ENCODE assay signal across 30 cellular contexts in genomic region chr1:67997746-67998145, GRCh38. TPM values are rescaled to one million over a fixed set of nuclear protein-coding genes. Genes with fewer than 3 reads are reported as not detected.
"Had no signal": no experiment of that assay in that cellular context is flagged by ENCODE, and none has a peak within 500 bp of the region (broad histone marks: within the 10 kb centered on the region; RNA-seq: fewer than 3 reads in every experiment).

No MANE protein-coding gene starts in this region.

- DNase-seq: activated CD4-positive, alpha-beta memory T cell treated with anti-CD3 and anti-CD28 coated beads, Interleukin-2, amount 10 ng/mL, durations not matched to agents 7 days and 5 days; activated CD4-positive, alpha-beta T cell treated with anti-CD3 and anti-CD28 coated beads for 1 hour; activated CD4-positive, alpha-beta T cell treated with anti-CD3 and anti-CD28 coated beads for 4 hours; activated CD4-positive, alpha-beta T cell treated with anti-CD3 and anti-CD28 coated beads, Interleukin-2, amount 10 ng/mL, durations not matched to agents 7 days and 5 days; activated CD4-positive, alpha-beta T cell treated with anti-CD3 and anti-CD28 coated beads, Interleukin-2, amount 50 U/mL, for 4 hours; activated effector memory CD4-positive, alpha-beta T cell treated with Interleukin-2 at 50 U/mL for 16 hours; activated gamma-delta T cell treated with Interleukin-2 at 50 U/mL for 16 hours; activated naive CD4-positive, alpha-beta T cell treated with anti-CD3 and anti-CD28 coated beads, Interleukin-2, amount 50 U/mL, for 16 hours; activated naive CD4-positive, alpha-beta T cell treated with Interleukin-2 at 50 U/mL for 16 hours; activated T-cell treated with anti-CD3 and anti-CD28 coated beads, Interleukin-2, amount 50 U/mL, for 4 hours; amniotic stem cell; anterior cingulate cortex; brain microvascular endothelial cell; dorsolateral prefrontal cortex; effector memory CD4-positive, alpha-beta T cell; erythroblast; foreskin melanocyte; heart right ventricle; T-helper 2 cell had no signal

- H3K4me1 Mint-ChIP-seq: activated CD4-positive, alpha-beta memory T cell treated with anti-CD3 and anti-CD28 coated beads, Interleukin-2, amount 10 ng/mL, durations not matched to agents 7 days and 5 days; activated CD4-positive, alpha-beta T cell treated with anti-CD3 and anti-CD28 coated beads, Interleukin-2, amount 10 ng/mL, durations not matched to agents 7 days and 5 days; activated T-helper 17 cell treated with anti-CD3 and anti-CD28 coated beads, Interleukin-2, amount 50 U/mL, for 72 hours; central memory CD8-positive, alpha-beta T cell; WTC11 had no signal

- H3K4me1 ChIP-seq: esophagus muscularis mucosa, gastroesophageal sphincter, heart right ventricle had no signal

- H3K27ac Mint-ChIP-seq: activated CD4-positive, alpha-beta memory T cell treated with anti-CD3 and anti-CD28 coated beads, Interleukin-2, amount 10 ng/mL, durations not matched to agents 7 days and 5 days; activated CD4-positive, alpha-beta T cell treated with anti-CD3 and anti-CD28 coated beads, Interleukin-2, amount 10 ng/mL, durations not matched to agents 7 days and 5 days; activated naive CD8-positive, alpha-beta T cell; activated T-helper 17 cell treated with anti-CD3 and anti-CD28 coated beads, Interleukin-2, amount 50 U/mL, for 72 hours; dendritic cell treated with granulocyte-macrophage colony-stimulating factor and Interleukin-4, amounts not matched to agents 40 ng/mL and 50 ng/mL, for 4 days; WTC11 had no signal

- H3K4me3 ChIP-seq: coronary artery, dorsolateral prefrontal cortex, esophagus muscularis mucosa, gastroesophageal sphincter, heart right ventricle, hepatocyte had no signal

- H3K36me3 ChIP-seq: brain microvascular endothelial cell, esophagus muscularis mucosa, gastroesophageal sphincter, heart right ventricle had no signal

- FAIRE-seq: astrocyte, bronchial epithelial cell had no signal

- H3K79me2 ChIP-seq: hepatocyte had no signal

- H3K27me3 ChIP-seq: brain microvascular endothelial cell, dorsolateral prefrontal cortex, esophagus muscularis mucosa, gastroesophageal sphincter, heart right ventricle, hepatocyte had no signal

- H3K27ac ChIP-seq: brain microvascular endothelial cell, coronary artery, dorsolateral prefrontal cortex, esophagus muscularis mucosa, gastroesophageal sphincter, heart right ventricle, hepatocyte had no signal

- H3K27me3 Mint-ChIP-seq: activated CD4-positive, alpha-beta memory T cell treated with anti-CD3 and anti-CD28 coated beads, Interleukin-2, amount 10 ng/mL, durations not matched to agents 7 days and 5 days; activated CD4-positive, alpha-beta T cell treated with anti-CD3 and anti-CD28 coated beads, Interleukin-2, amount 10 ng/mL, durations not matched to agents 7 days and 5 days; activated naive CD8-positive, alpha-beta T cell; central memory CD8-positive, alpha-beta T cell; dendritic cell treated with granulocyte-macrophage colony-stimulating factor and Interleukin-4, amounts not matched to agents 40 ng/mL and 50 ng/mL, for 4 days had no signal

- H3K4me2 ChIP-seq: hepatocyte had no signal

- ATAC-seq: activated T-cell treated with anti-CD3 and anti-CD28 coated beads, Interleukin-2, amount 50 U/mL, for 4 hours; activated T-helper 17 cell treated with anti-CD3 and anti-CD28 coated beads, Interleukin-2, amount 50 U/mL, for 72 hours; gastroesophageal sphincter; heart right ventricle; WTC11 had no signal

- H3K36me3 Mint-ChIP-seq: activated naive CD8-positive, alpha-beta T cell had no signal

- H2AFZ ChIP-seq: hepatocyte had no signal

- H3K4me3 Mint-ChIP-seq: activated CD4-positive, alpha-beta memory T cell treated with anti-CD3 and anti-CD28 coated beads, Interleukin-2, amount 10 ng/mL, durations not matched to agents 7 days and 5 days; activated CD4-positive, alpha-beta T cell treated with anti-CD3 and anti-CD28 coated beads, Interleukin-2, amount 10 ng/mL, durations not matched to agents 7 days and 5 days; activated naive CD8-positive, alpha-beta T cell; activated T-cell treated with anti-CD3 and anti-CD28 coated beads, Interleukin-2, amount 50 U/mL, for 4 hours; activated T-helper 17 cell treated with anti-CD3 and anti-CD28 coated beads, Interleukin-2, amount 50 U/mL, for 72 hours; central memory CD8-positive, alpha-beta T cell; dendritic cell treated with granulocyte-macrophage colony-stimulating factor and Interleukin-4, amounts not matched to agents 40 ng/mL and 50 ng/mL, for 4 days; WTC11 had no signal

RNA-seq across cellular contexts. Expression of gene DIRAS3, which starts 52.7 kb away (rescaled TPM):
- total RNA-seq: activated CD4-positive, alpha-beta memory T cell treated with anti-CD3 and anti-CD28 coated beads, Interleukin-2, amount 10 ng/mL, durations not matched to agents 7 days and 5 days; activated CD4-positive, alpha-beta T cell treated with anti-CD3 and anti-CD28 coated beads, Interleukin-2, amount 10 ng/mL, durations not matched to agents 7 days and 5 days; activated T-cell treated with anti-CD3 and anti-CD28 coated beads, Interleukin-2, amount 50 U/mL, for 4 hours; activated T-helper 17 cell treated with anti-CD3 and anti-CD28 coated beads, Interleukin-2, amount 50 U/mL, for 72 hours had no signal
